1 cellular context compared by ENCODE assay signal in the genomic region with DNA sequence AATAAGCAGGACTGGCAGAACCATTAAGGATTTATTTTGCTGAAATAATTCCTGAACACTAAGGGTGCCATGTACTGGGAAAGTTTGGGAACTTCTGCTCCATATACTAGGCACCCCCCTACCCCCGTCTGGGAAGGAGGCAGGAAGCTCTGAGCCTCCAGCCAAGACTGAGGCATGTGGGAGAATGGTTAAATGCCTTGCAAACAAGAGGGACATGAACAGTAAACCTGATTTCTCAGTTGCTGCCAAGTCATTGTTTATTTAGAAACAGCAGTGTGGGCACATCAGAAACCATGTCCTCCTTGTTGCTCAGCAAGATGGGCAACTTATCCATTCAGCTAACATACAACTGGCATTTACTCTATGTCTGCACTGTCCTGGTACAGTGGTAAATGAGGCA.
TF ChIP-seq lines count a peak whose summit lies in the region.

No MANE protein-coding gene starts in this region.

TF ChIP-seq in GM23338, 12 proteins besides CTCF, POLR2A, EP300 and RAD21 (continued from another document):
- TF ChIP-seq, protein P1, sequence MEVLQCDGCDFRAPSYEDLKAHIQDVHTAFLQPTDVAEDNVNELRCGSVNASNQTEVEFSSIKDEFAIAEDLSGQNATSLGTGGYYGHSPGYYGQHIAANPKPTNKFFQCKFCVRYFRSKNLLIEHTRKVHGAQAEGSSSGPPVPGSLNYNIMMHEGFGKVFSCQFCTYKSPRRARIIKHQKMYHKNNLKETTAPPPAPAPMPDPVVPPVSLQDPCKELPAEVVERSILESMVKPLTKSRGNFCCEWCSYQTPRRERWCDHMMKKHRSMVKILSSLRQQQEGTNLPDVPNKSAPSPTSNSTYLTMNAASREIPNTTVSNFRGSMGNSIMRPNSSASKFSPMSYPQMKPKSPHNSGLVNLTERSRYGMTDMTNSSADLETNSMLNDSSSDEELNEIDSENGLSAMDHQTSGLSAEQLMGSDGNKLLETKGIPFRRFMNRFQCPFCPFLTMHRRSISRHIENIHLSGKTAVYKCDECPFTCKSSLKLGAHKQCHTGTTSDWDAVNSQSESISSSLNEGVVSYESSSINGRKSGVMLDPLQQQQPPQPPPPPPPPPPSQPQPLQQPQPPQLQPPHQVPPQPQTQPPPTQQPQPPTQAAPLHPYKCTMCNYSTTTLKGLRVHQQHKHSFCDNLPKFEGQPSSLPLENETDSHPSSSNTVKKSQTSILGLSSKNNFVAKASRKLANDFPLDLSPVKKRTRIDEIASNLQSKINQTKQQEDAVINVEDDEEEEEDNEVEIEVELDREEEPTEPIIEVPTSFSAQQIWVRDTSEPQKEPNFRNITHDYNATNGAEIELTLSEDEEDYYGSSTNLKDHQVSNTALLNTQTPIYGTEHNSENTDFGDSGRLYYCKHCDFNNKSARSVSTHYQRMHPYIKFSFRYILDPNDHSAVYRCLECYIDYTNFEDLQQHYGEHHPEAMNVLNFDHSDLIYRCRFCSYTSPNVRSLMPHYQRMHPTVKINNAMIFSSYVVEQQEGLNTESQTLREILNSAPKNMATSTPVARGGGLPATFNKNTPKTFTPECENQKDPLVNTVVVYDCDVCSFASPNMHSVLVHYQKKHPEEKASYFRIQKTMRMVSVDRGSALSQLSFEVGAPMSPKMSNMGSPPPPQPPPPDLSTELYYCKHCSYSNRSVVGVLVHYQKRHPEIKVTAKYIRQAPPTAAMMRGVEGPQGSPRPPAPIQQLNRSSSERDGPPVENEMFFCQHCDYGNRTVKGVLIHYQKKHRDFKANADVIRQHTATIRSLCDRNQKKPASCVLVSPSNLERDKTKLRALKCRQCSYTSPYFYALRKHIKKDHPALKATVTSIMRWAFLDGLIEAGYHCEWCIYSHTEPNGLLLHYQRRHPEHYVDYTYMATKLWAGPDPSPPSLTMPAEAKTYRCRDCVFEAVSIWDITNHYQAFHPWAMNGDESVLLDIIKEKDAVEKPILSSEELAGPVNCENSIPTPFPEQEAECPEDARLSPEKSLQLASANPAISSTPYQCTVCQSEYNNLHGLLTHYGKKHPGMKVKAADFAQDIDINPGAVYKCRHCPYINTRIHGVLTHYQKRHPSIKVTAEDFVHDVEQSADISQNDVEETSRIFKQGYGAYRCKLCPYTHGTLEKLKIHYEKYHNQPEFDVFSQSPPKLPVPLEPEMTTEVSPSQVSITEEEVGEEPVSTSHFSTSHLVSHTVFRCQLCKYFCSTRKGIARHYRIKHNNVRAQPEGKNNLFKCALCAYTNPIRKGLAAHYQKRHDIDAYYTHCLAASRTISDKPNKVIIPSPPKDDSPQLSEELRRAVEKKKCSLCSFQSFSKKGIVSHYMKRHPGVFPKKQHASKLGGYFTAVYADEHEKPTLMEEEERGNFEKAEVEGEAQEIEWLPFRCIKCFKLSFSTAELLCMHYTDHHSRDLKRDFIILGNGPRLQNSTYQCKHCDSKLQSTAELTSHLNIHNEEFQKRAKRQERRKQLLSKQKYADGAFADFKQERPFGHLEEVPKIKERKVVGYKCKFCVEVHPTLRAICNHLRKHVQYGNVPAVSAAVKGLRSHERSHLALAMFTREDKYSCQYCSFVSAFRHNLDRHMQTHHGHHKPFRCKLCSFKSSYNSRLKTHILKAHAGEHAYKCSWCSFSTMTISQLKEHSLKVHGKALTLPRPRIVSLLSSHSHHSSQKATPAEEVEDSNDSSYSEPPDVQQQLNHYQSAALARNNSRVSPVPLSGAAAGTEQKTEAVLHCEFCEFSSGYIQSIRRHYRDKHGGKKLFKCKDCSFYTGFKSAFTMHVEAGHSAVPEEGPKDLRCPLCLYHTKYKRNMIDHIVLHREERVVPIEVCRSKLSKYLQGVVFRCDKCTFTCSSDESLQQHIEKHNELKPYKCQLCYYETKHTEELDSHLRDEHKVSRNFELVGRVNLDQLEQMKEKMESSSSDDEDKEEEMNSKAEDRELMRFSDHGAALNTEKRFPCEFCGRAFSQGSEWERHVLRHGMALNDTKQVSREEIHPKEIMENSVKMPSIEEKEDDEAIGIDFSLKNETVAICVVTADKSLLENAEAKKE (CRISPR knock-in tag; IDR thresholded peaks at IDR 0.05), result no peak
- TF ChIP-seq, protein P2, sequence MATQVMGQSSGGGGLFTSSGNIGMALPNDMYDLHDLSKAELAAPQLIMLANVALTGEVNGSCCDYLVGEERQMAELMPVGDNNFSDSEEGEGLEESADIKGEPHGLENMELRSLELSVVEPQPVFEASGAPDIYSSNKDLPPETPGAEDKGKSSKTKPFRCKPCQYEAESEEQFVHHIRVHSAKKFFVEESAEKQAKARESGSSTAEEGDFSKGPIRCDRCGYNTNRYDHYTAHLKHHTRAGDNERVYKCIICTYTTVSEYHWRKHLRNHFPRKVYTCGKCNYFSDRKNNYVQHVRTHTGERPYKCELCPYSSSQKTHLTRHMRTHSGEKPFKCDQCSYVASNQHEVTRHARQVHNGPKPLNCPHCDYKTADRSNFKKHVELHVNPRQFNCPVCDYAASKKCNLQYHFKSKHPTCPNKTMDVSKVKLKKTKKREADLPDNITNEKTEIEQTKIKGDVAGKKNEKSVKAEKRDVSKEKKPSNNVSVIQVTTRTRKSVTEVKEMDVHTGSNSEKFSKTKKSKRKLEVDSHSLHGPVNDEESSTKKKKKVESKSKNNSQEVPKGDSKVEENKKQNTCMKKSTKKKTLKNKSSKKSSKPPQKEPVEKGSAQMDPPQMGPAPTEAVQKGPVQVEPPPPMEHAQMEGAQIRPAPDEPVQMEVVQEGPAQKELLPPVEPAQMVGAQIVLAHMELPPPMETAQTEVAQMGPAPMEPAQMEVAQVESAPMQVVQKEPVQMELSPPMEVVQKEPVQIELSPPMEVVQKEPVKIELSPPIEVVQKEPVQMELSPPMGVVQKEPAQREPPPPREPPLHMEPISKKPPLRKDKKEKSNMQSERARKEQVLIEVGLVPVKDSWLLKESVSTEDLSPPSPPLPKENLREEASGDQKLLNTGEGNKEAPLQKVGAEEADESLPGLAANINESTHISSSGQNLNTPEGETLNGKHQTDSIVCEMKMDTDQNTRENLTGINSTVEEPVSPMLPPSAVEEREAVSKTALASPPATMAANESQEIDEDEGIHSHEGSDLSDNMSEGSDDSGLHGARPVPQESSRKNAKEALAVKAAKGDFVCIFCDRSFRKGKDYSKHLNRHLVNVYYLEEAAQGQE (IDR thresholded peaks at IDR 0.05; ENCODE audit: unreplicated experiment), result no peak
- TF ChIP-seq ZNF114 (CRISPR knock-in tag; IDR thresholded peaks at IDR 0.05) (no peak), NANOG (IDR thresholded peaks at IDR 0.05; ENCODE audit: borderline replicate concordance) (no peak)
